ENCODE assay signal across 25 cellular contexts in the genomic region with DNA sequence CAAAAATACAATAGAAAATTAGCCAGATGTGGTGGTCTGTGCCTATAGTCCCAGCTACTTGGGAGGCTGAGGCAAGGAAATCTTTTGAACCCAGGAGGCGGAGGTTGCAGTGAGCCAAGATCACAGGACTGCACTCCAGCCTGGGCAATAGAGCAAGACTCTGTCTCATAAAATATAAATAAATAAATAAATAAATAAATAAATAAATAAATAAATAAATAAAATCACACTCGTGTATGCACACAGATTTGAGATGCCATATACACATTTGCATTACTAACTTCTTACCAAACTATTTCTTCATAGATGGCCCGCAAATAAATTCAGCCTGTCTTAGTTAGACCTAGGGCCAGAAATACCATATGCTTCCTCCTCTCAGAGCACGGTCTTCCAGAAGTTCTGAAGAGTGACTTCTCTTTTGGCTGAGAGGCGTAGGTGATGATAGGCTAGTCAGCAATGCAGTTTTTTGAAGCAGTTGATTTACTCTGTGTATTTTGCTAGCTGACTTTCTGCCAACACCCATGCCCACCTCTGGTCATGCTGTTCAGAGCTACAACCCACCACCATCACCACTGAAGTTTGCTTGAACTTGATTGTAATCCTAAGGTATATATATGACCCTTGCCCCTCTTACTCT.
DNase-seq lines count a peak whose midpoint lies in the region; ATAC-seq and TF ChIP-seq lines count a peak whose summit lies in the region.
"Had no signal": no experiment of that assay in that cellular context is flagged by ENCODE, and none has a peak within 500 bp of the region (broad histone marks: within the 10 kb centered on the region; RNA-seq: fewer than 3 reads in every experiment).

No MANE protein-coding gene starts in this region.

- H2AFZ ChIP-seq in GM23248: no peak overlapping the region

- H3K79me2 ChIP-seq in GM23248 (ENCODE audit: insufficient read depth): peaks cover 78% of the 10 kb centered on the region

- H3K9me3 ChIP-seq in GM23248 (ENCODE audit: low read depth) (no peaks in the 10 kb centered on the region), left ventricle myocardium inferior (replicated peaks) (no peaks in the 10 kb centered on the region), suprapubic skin (no peaks in the 10 kb centered on the region)
- H3K9me3 ChIP-seq: ovary had no signal

- H3F3A ChIP-seq in GM23248 (ENCODE audit: insufficient read depth): peaks cover 63% of the 10 kb centered on the region

- H3K4me3 ChIP-seq in GM23248 (no peak overlapping the region), left ventricle myocardium inferior (no peak overlapping the region), suprapubic skin (no peak overlapping the region)
- H3K4me3 ChIP-seq: ovary had no signal

- no peaks in the 10 kb centered on the region for H3K9me3 Mint-ChIP-seq in T-helper 2 cell treated with Interferon-gamma antibody and Interleukin-4, amounts not matched to agents 5 μg/mL and 100 μg/mL, for 36 hours
- H3K9me3 Mint-ChIP-seq in activated CD4-positive, alpha-beta memory T cell treated with anti-CD3 and anti-CD28 coated beads, Interleukin-2, amount 10 ng/mL, durations not matched to agents 7 days and 5 days: no peaks in the 10 kb centered on the region
- H3K9me3 Mint-ChIP-seq: activated CD8-positive, alpha-beta T cell treated with anti-CD3 and anti-CD28 coated beads for 36 hours; activated naive CD8-positive, alpha-beta T cell treated with anti-CD3 and anti-CD28 coated beads, Interleukin-2, amount 50 U/mL, for 24 hours; WTC11 had no signal

- no peak overlapping the region for H3K27ac Mint-ChIP-seq in T-helper 2 cell treated with Interferon-gamma antibody and Interleukin-4, amounts not matched to agents 5 μg/mL and 100 μg/mL, for 36 hours
- no peak overlapping the region for H3K27ac Mint-ChIP-seq in activated CD4-positive, alpha-beta memory T cell treated with anti-CD3 and anti-CD28 coated beads, Interleukin-2, amount 10 ng/mL, durations not matched to agents 7 days and 5 days
- H3K27ac Mint-ChIP-seq: activated CD8-positive, alpha-beta T cell treated with anti-CD3 and anti-CD28 coated beads for 36 hours; activated naive CD8-positive, alpha-beta T cell treated with anti-CD3 and anti-CD28 coated beads, Interleukin-2, amount 50 U/mL, for 24 hours; CD4-positive, alpha-beta memory T cell; naive thymus-derived CD8-positive, alpha-beta T cell; WTC11 had no signal

- CTCF ChIA-PET in activated CD4-positive, alpha-beta memory T cell treated with anti-CD3 and anti-CD28 coated beads, Interleukin-2, amount 10 ng/mL, durations not matched to agents 7 days and 5 days (lab: Charles Lee): no interaction called here

- H3K4me1 ChIP-seq in GM23248 (ENCODE audit: insufficient read depth) (peaks cover 67% of the 10 kb centered on the region), left ventricle myocardium inferior (peaks cover 63% of the 10 kb centered on the region), suprapubic skin (peaks cover 35% of the 10 kb centered on the region)

- H3K4me1 Mint-ChIP-seq in T-helper 2 cell treated with Interferon-gamma antibody and Interleukin-4, amounts not matched to agents 5 μg/mL and 100 μg/mL, for 36 hours (ENCODE audit: low read depth): no peaks in the 10 kb centered on the region
- no peaks in the 10 kb centered on the region for H3K4me1 Mint-ChIP-seq in activated CD4-positive, alpha-beta memory T cell treated with anti-CD3 and anti-CD28 coated beads, Interleukin-2, amount 10 ng/mL, durations not matched to agents 7 days and 5 days
- H3K4me1 Mint-ChIP-seq: activated naive CD8-positive, alpha-beta T cell treated with anti-CD3 and anti-CD28 coated beads, Interleukin-2, amount 50 U/mL, for 24 hours; naive thymus-derived CD8-positive, alpha-beta T cell; WTC11 had no signal

- no peaks in the 10 kb centered on the region for H3K27me3 ChIP-seq in GM23248 (replicated peaks; ENCODE audit: insufficient read depth)
- no peaks in the 10 kb centered on the region for H3K27me3 ChIP-seq in left ventricle myocardium inferior (ENCODE audit: low read depth)
- no peaks in the 10 kb centered on the region for H3K27me3 ChIP-seq in suprapubic skin
- H3K27me3 ChIP-seq: ovary had no signal

- no peak for ATAC-seq in left lobe of liver
- ATAC-seq: activated CD8-positive, alpha-beta T cell treated with anti-CD3 and anti-CD28 coated beads for 36 hours; activated naive CD8-positive, alpha-beta T cell treated with anti-CD3 and anti-CD28 coated beads, Interleukin-2, amount 50 U/mL, for 24 hours; naive thymus-derived CD8-positive, alpha-beta T cell; WTC11 had no signal

- H3K36me3 Mint-ChIP-seq in T-helper 2 cell treated with Interferon-gamma antibody and Interleukin-4, amounts not matched to agents 5 μg/mL and 100 μg/mL, for 36 hours (ENCODE audit: low read depth): no peaks in the 10 kb centered on the region
- no peaks in the 10 kb centered on the region for H3K36me3 Mint-ChIP-seq in activated CD4-positive, alpha-beta memory T cell treated with anti-CD3 and anti-CD28 coated beads, Interleukin-2, amount 10 ng/mL, durations not matched to agents 7 days and 5 days (ENCODE audit: low read depth)
- H3K36me3 Mint-ChIP-seq: naive thymus-derived CD8-positive, alpha-beta T cell had no signal

- DNase-seq in GM23248 (peak; percentile 82), caudate nucleus (lab: John Stamatoyannopoulos, UW) (no peak), left ventricle myocardium inferior (no peak), suprapubic skin (ENCODE audit: low spot score in 2 of 2) (no peak), left lobe of liver (ENCODE audit: low spot score) (no peak), SHP77 treated with DMSO at 0.1 percent for 48 hours (lab: John Stamatoyannopoulos, UW) (no peak)
- DNase-seq in T-helper 2 cell treated with Interferon-gamma antibody and Interleukin-4, amounts not matched to agents 5 μg/mL and 100 μg/mL, for 36 hours (ENCODE audit: low spot score): no peak
- DNase-seq in activated CD4-positive, alpha-beta memory T cell treated with anti-CD3 and anti-CD28 coated beads, Interleukin-2, amount 10 ng/mL, durations not matched to agents 7 days and 5 days: no peak
- DNase-seq: activated CD8-positive, alpha-beta T cell treated with anti-CD3 and anti-CD28 coated beads for 36 hours; activated effector memory CD4-positive, alpha-beta T cell treated with anti-CD3 and anti-CD28 coated beads, Interleukin-2, amount 50 U/mL, for 16 hours; activated naive CD8-positive, alpha-beta T cell treated with anti-CD3 and anti-CD28 coated beads, Interleukin-2, amount 50 U/mL, for 24 hours; activated T-cell treated with anti-CD3 and anti-CD28 coated beads for 4 hours; CD4-positive, alpha-beta memory T cell; DMS 273 treated with DMSO at 0.1 percent for 48 hours; kidney glomerular epithelial cell; mesendoderm; naive thymus-derived CD8-positive, alpha-beta T cell; NCI-H1436; NCI-H2107; NCI-H510A; ovary; stimulated activated CD8-positive, alpha-beta memory T cell treated with anti-CD3 and anti-CD28 coated beads, Interleukin-4, amount 100 ng/mL, for 48 hours; T1000 had no signal

- peak overlapping the region; percentile 74 for H3K4me2 ChIP-seq in GM23248 (ENCODE audit: unreplicated experiment)

- H3K27me3 Mint-ChIP-seq in T-helper 2 cell treated with Interferon-gamma antibody and Interleukin-4, amounts not matched to agents 5 μg/mL and 100 μg/mL, for 36 hours (ENCODE audit: low read depth): peaks cover 5% of the 10 kb centered on the region
- H3K27me3 Mint-ChIP-seq in activated CD4-positive, alpha-beta memory T cell treated with anti-CD3 and anti-CD28 coated beads, Interleukin-2, amount 10 ng/mL, durations not matched to agents 7 days and 5 days: peaks cover 21% of the 10 kb centered on the region

- peak overlapping the region; percentile 70 for H3K9ac ChIP-seq in GM23248

- no peaks in the 10 kb centered on the region for H4K20me1 ChIP-seq in GM23248 (ENCODE audit: insufficient read depth)

- in situ Hi-C loops in GM23248 (cut with MboI): no loop called here

- no peak for TF ChIP-seq POLR2A in suprapubic skin (IDR thresholded peaks at IDR 0.05)

- intact Hi-C loops in left ventricle myocardium inferior (cut with micrococcal nuclease): no loop called here

- no peak for TF ChIP-seq EP300 in suprapubic skin (IDR thresholded peaks at IDR 0.05)

- no peaks in the 10 kb centered on the region for H3K9me2 ChIP-seq in GM23248 (ENCODE audit: insufficient read depth)

- no peak for TF ChIP-seq CTCF in left ventricle myocardium inferior (IDR thresholded peaks at IDR 0.05; ENCODE audit: borderline replicate concordance)
- no peak for TF ChIP-seq CTCF in suprapubic skin (IDR thresholded peaks at IDR 0.05)

- H3K36me3 ChIP-seq in GM23248 (ENCODE audit: low read depth): peaks cover 22% of the 10 kb centered on the region
- H3K36me3 ChIP-seq in left ventricle myocardium inferior: peaks cover 10% of the 10 kb centered on the region
- H3K36me3 ChIP-seq in suprapubic skin: peaks cover 11% of the 10 kb centered on the region
- H3K36me3 ChIP-seq: ovary had no signal

- no peak overlapping the region for H3K4me3 Mint-ChIP-seq in T-helper 2 cell treated with Interferon-gamma antibody and Interleukin-4, amounts not matched to agents 5 μg/mL and 100 μg/mL, for 36 hours
- H3K4me3 Mint-ChIP-seq in activated CD4-positive, alpha-beta memory T cell treated with anti-CD3 and anti-CD28 coated beads, Interleukin-2, amount 10 ng/mL, durations not matched to agents 7 days and 5 days: no peak overlapping the region
- H3K4me3 Mint-ChIP-seq: activated CD8-positive, alpha-beta T cell treated with anti-CD3 and anti-CD28 coated beads for 36 hours; activated naive CD8-positive, alpha-beta T cell treated with anti-CD3 and anti-CD28 coated beads, Interleukin-2, amount 50 U/mL, for 24 hours; CD4-positive, alpha-beta memory T cell; naive thymus-derived CD8-positive, alpha-beta T cell; WTC11 had no signal

- POLR2A ChIA-PET in activated CD4-positive, alpha-beta memory T cell treated with anti-CD3 and anti-CD28 coated beads, Interleukin-2, amount 10 ng/mL, durations not matched to agents 7 days and 5 days (lab: Charles Lee): no interaction called here

- H3K27ac ChIP-seq in GM23248 (peak overlapping the region; percentile 80), caudate nucleus (ENCODE audit: low read depth, low read length) (peak overlapping the region; percentile 77), left ventricle myocardium inferior (replicated peaks) (peak overlapping the region; percentile 78), suprapubic skin (peak overlapping the region; percentile 85)
- H3K27ac ChIP-seq: epithelial cell of prostate, ovary had no signal

- WGBS in GM23248 (ENCODE audit: low coverage in 1 of 2, low lambda C conversion rate in 2 of 2, missing lambda C conversion rate in 2 of 2), 2 experiments: 23 to 32% methylated on average over 5 of the region's 5 CpGs
- WGBS in suprapubic skin: 64% methylated on average over 5 of the region's 5 CpGs
